In genomic region chrX:19121466-19121865, GRCh38 we compare ENCODE assay signal across 12 cellular contexts. TPM values are rescaled to one million over a fixed set of nuclear protein-coding genes. Genes with fewer than 3 reads are reported as not detected.
DNase-seq lines count a peak whose midpoint lies in the region; ATAC-seq and TF ChIP-seq lines count a peak whose summit lies in the region.
"Had no signal": no experiment of that assay in that cellular context is flagged by ENCODE, and none has a peak within 500 bp of the region (broad histone marks: within the 10 kb centered on the region; RNA-seq: fewer than 3 reads in every experiment).

No MANE protein-coding gene starts in this region.

- H3K36me3 ChIP-seq in H7 (replicated peaks; ENCODE audit: control insufficient read depth, insufficient read depth, low read length): no peaks in the 10 kb centered on the region
- no peaks in the 10 kb centered on the region for H3K36me3 ChIP-seq in adipocyte (ENCODE audit: control insufficient read depth, insufficient read depth, low read length, severe bottlenecking)
- H3K36me3 ChIP-seq in iPS-20b (ENCODE audit: insufficient read depth, low read depth, low read length): no peaks in the 10 kb centered on the region
- H3K36me3 ChIP-seq in sigmoid colon: no peaks in the 10 kb centered on the region

- 3% methylated on average over 18 of the region's 18 CpGs for WGBS in sigmoid colon, 2 donors

- H3K27ac ChIP-seq in iPS-20b (ENCODE audit: low read length) (no peak overlapping the region), sigmoid colon (no peak overlapping the region)

- TF ChIP-seq POLR2A in sigmoid colon (IDR thresholded peaks at IDR 0.05): no peak

- ATAC-seq in GM21360 (IDR thresholded peaks at IDR 0.05; ENCODE audit: unreplicated experiment): no peak
- ATAC-seq: CD8-positive, alpha-beta T cell had no signal

- DNase-seq in H7 (no peak), adipocyte (ENCODE audit: low read depth) (no peak), sigmoid colon (no peak), DMS153 (lab: John Stamatoyannopoulos, UW) (no peak), NK-92 (lab: John Stamatoyannopoulos, UW; ENCODE audit: unreplicated experiment) (no peak)
- DNase-seq in activated effector memory CD4-positive, alpha-beta T cell treated with Interleukin-2 at 50 U/mL for 16 hours: no peak
- DNase-seq: CD8-positive, alpha-beta T cell; foreskin melanocyte; SW 1271 had no signal

- H3K4me1 ChIP-seq in adipocyte (ENCODE audit: control insufficient read depth, insufficient read depth, low read length) (no peaks in the 10 kb centered on the region), iPS-20b (ENCODE audit: insufficient read depth, low read length) (peaks cover 19% of the 10 kb centered on the region; the same call in 1 of the 2 replicates), sigmoid colon (peaks cover 0 to 6% (median 3%) of the 10 kb centered on the region in 4 donors)

- no peak for TF ChIP-seq EP300 in sigmoid colon (IDR thresholded peaks at IDR 0.05)

- intact Hi-C loops in sigmoid colon (cut with DNase I): no loop called here

- H3K27me3 ChIP-seq in H7 (ENCODE audit: control insufficient read depth, insufficient read depth, low read length): peaks cover 15% of the 10 kb centered on the region
- peaks cover 53% of the 10 kb centered on the region for H3K27me3 ChIP-seq in adipocyte (replicated peaks; ENCODE audit: control insufficient read depth, insufficient read depth, low read length)
- H3K27me3 ChIP-seq in iPS-20b (ENCODE audit: insufficient read depth, low read length): peaks cover 48% of the 10 kb centered on the region
- H3K27me3 ChIP-seq in sigmoid colon: peaks cover 0 to 25% (median 13%) of the 10 kb centered on the region in 3 donors

- no peak for TF ChIP-seq CTCF in sigmoid colon (IDR thresholded peaks at IDR 0.05)

- H3K9ac ChIP-seq in adipocyte (ENCODE audit: low read length): no peak overlapping the region
- peak overlapping the region; percentile 59; the same call in 1 of the 2 replicates for H3K9ac ChIP-seq in iPS-20b (ENCODE audit: low read depth, low read length)

- peak overlapping the region; percentile 56 for H3K4me3 ChIP-seq in H7 (ENCODE audit: insufficient read depth, low read depth, low read length)
- peak overlapping the region; percentile 61 for H3K4me3 ChIP-seq in adipocyte (ENCODE audit: low read length)
- H3K4me3 ChIP-seq in iPS-20b (ENCODE audit: low read length): peak overlapping the region; percentile 71
- H3K4me3 ChIP-seq in sigmoid colon: peak overlapping the region in 3 of 4 donors; percentile 35 to 50 (median 47)

- H3K9me3 ChIP-seq in adipocyte (ENCODE audit: control insufficient read depth, low read length): peaks cover 3% of the 10 kb centered on the region
- H3K9me3 ChIP-seq in iPS-20b (ENCODE audit: insufficient read depth, low read depth, low read length): no peaks in the 10 kb centered on the region
- H3K9me3 ChIP-seq in sigmoid colon: no peaks in the 10 kb centered on the region

RNA-seq across cellular contexts. Expression of gene ADGRG2, which starts 0.8 kb away (rescaled TPM):
- total RNA-seq in H7 (2014; rRNA removed; shearing (Covaris generic)): 7.6 and 7.8 TPM in 2 replicates
- 1 to 10 TPM in 2 of 4 donors, under 1 TPM in 2; 0.66 to 2.5 (median 1.4) TPM for total RNA-seq in sigmoid colon
- polyA plus RNA-seq in sigmoid colon: under 1 TPM in 2 of 3 donors, not detected in 1; under 0.01 to 0.93 TPM
- total RNA-seq: CD8-positive, alpha-beta T cell; lung microvascular endothelial cell had no signal
